In the genomic region with DNA sequence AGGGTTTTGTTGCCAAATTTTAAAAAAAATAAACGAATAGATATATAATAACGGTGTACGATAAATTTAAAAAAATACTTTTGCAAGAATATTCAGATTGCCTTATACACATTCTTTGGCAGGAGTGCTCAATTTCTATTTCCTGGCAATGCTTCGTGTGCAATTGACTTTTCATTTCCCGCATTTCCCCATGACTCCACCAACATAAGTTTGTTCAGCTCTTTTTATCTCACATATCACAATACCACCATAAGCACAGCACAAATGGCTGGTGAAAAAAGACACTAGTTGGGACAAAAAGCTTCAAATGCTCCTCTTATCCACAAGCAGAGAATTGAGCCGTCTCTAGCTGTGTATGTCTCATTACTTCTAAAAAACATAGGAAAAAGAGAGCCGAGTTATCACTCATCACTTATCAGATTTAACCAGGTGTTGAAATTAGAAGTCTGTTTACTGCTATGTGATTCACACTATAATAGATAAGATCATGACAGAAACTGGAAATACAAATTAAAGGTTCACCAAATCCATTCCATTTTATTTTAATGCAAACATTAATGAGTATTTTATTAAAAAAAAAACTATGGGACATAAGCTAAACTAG, we compare ENCODE assay signal across 18 cellular contexts. TPM values are rescaled to one million over a fixed set of nuclear protein-coding genes. Genes with fewer than 3 reads are reported as not detected.
DNase-seq lines count a peak whose midpoint lies in the region; ATAC-seq, FAIRE-seq and TF ChIP-seq lines count a peak whose summit lies in the region.
"Had no signal": no experiment of that assay in that cellular context is flagged by ENCODE, and none has a peak within 500 bp of the region (broad histone marks: within the 10 kb centered on the region; RNA-seq: fewer than 3 reads in every experiment).

No MANE protein-coding gene starts in this region.

- H3K36me3 ChIP-seq in endothelial cell of umbilical vein (ENCODE audit: control insufficient read depth in 2 of 2, extremely low read depth in 1 of 2, insufficient read depth in 2 of 2, low read length in 2 of 2), result no peaks in the 10 kb centered on the region
- H3K36me3 ChIP-seq: left lung, MG63, ovary had no signal

- H3K4me1 Mint-ChIP-seq in activated naive CD4-positive, alpha-beta T cell treated with anti-CD3 and anti-CD28 coated beads, Interleukin-2, amount 50 U/mL, for 24 hours, result peaks cover 32% of the 10 kb centered on the region
- H3K4me1 Mint-ChIP-seq in T-helper 17 cell, result peaks cover 29% of the 10 kb centered on the region
- peaks cover 52% of the 10 kb centered on the region for H3K4me1 Mint-ChIP-seq in stimulated activated effector memory CD8-positive, alpha-beta T cell treated with anti-CD3 and anti-CD28 coated beads, Interleukin-12 subunit alpha, Interleukin-12 subunit beta, amount 100 ng/mL, for 72 hours

- no peak for TF ChIP-seq POLR2A in endothelial cell of umbilical vein (IDR thresholded peaks at IDR 0.05; ENCODE audit: low read depth, low read length)

- no peaks in the 10 kb centered on the region for H4K20me1 ChIP-seq in endothelial cell of umbilical vein (replicated peaks; ENCODE audit: control insufficient read depth, extremely low read depth, insufficient read depth, low read length)

- no peak for ATAC-seq in T-helper 17 cell
- ATAC-seq in stimulated activated effector memory CD8-positive, alpha-beta T cell treated with anti-CD3 and anti-CD28 coated beads, Interleukin-12 subunit alpha, Interleukin-12 subunit beta, amount 100 ng/mL, for 72 hours, result peak; percentile 62
- no peak for ATAC-seq in GM21723 (IDR thresholded peaks at IDR 0.05; ENCODE audit: unreplicated experiment)
- no peak for ATAC-seq in HG02840 (IDR thresholded peaks at IDR 0.05; ENCODE audit: low FRiP score, unreplicated experiment)
- ATAC-seq: Right ventricle myocardium inferior had no signal

- H3K27me3 ChIP-seq in endothelial cell of umbilical vein (ENCODE audit: control insufficient read depth in 2 of 2, insufficient read depth in 2 of 2, low read length in 2 of 2), result no peaks in the 10 kb centered on the region
- H3K27me3 ChIP-seq: left lung, MG63, ovary had no signal

- POLR2A ChIA-PET in endothelial cell of umbilical vein (lab: Charles Lee), result no interaction called here

- H3K9ac ChIP-seq in endothelial cell of umbilical vein (replicated peaks; ENCODE audit: extremely low read depth, insufficient read depth, low read length), result no peak overlapping the region

- dilution Hi-C loops in endothelial cell of umbilical vein (cut with MboI; ENCODE audit: extremely low pct_ligation_motif_present, low sequenced_read_pairs), result no loop called here

- no peak overlapping the region for H3K4me3 ChIP-seq in endothelial cell of umbilical vein (replicated peaks in 1 of 3; ENCODE audit: insufficient read depth in 1 of 3, low read depth in 1 of 3, low read length in 3 of 3)
- H3K4me3 ChIP-seq: left lung, MG63, ovary had no signal

- H3K4me3 Mint-ChIP-seq in activated naive CD4-positive, alpha-beta T cell treated with anti-CD3 and anti-CD28 coated beads, Interleukin-2, amount 50 U/mL, for 24 hours, result no peak overlapping the region
- H3K4me3 Mint-ChIP-seq in T-helper 17 cell, result peak overlapping the region; percentile 50
- H3K4me3 Mint-ChIP-seq in stimulated activated effector memory CD8-positive, alpha-beta T cell treated with anti-CD3 and anti-CD28 coated beads, Interleukin-12 subunit alpha, Interleukin-12 subunit beta, amount 100 ng/mL, for 72 hours, result peak overlapping the region; percentile 53

- intact Hi-C loops in endothelial cell of umbilical vein (cut with micrococcal nuclease), result no loop called here

- H3K9me3 Mint-ChIP-seq in activated naive CD4-positive, alpha-beta T cell treated with anti-CD3 and anti-CD28 coated beads, Interleukin-2, amount 50 U/mL, for 24 hours, result no peaks in the 10 kb centered on the region
- no peaks in the 10 kb centered on the region for H3K9me3 Mint-ChIP-seq in stimulated activated effector memory CD8-positive, alpha-beta T cell treated with anti-CD3 and anti-CD28 coated beads, Interleukin-12 subunit alpha, Interleukin-12 subunit beta, amount 100 ng/mL, for 72 hours

- peak overlapping the region; percentile 3 for H3K27ac ChIP-seq in endothelial cell of umbilical vein (ENCODE audit: insufficient read depth, low read depth, low read length)
- H3K27ac ChIP-seq: ovary had no signal

- H3K27me3 Mint-ChIP-seq in activated naive CD4-positive, alpha-beta T cell treated with anti-CD3 and anti-CD28 coated beads, Interleukin-2, amount 50 U/mL, for 24 hours, result no peaks in the 10 kb centered on the region
- H3K27me3 Mint-ChIP-seq in T-helper 17 cell, result no peaks in the 10 kb centered on the region

- CTCF ChIA-PET in endothelial cell of umbilical vein (lab: Charles Lee), result interaction anchor here (0.8 to 3.2 kb wide), 10 partner anchors 12 to 72 kb away, joined by 3 to 19 read pairs (median 4); no protein-coding TSS in a partner anchor

- peak; percentile 59 for FAIRE-seq in endothelial cell of umbilical vein (lab: Jason Lieb, UNC)

- TF ChIP-seq CTCF in endothelial cell of umbilical vein (IDR thresholded peaks at IDR 0.05; ENCODE audit: extremely low read depth in 1 of 2, insufficient read depth in 1 of 2, low read depth in 1 of 2, low read length in 2 of 2), result no peak

- H3K36me3 Mint-ChIP-seq in activated naive CD4-positive, alpha-beta T cell treated with anti-CD3 and anti-CD28 coated beads, Interleukin-2, amount 50 U/mL, for 24 hours, result no peaks in the 10 kb centered on the region
- H3K36me3 Mint-ChIP-seq in T-helper 17 cell (ENCODE audit: low read depth), result no peaks in the 10 kb centered on the region
- H3K36me3 Mint-ChIP-seq in stimulated activated effector memory CD8-positive, alpha-beta T cell treated with anti-CD3 and anti-CD28 coated beads, Interleukin-12 subunit alpha, Interleukin-12 subunit beta, amount 100 ng/mL, for 72 hours, result peaks cover 5% of the 10 kb centered on the region

- H3K27ac Mint-ChIP-seq in activated naive CD4-positive, alpha-beta T cell treated with anti-CD3 and anti-CD28 coated beads, Interleukin-2, amount 50 U/mL, for 24 hours, result peak overlapping the region; percentile 57
- peak overlapping the region; percentile 45 for H3K27ac Mint-ChIP-seq in T-helper 17 cell
- H3K27ac Mint-ChIP-seq in stimulated activated effector memory CD8-positive, alpha-beta T cell treated with anti-CD3 and anti-CD28 coated beads, Interleukin-12 subunit alpha, Interleukin-12 subunit beta, amount 100 ng/mL, for 72 hours, result peak overlapping the region; percentile 86

- DNase-seq in activated naive CD4-positive, alpha-beta T cell treated with Interleukin-2 at 50 U/mL for 16 hours, result no peak
- DNase-seq in T-helper 17 cell (no peak), endothelial cell of umbilical vein (ENCODE audit: low read depth, low spot score) (peak; percentile 73), HCEC 1CT (no peak)
- no peak for DNase-seq in stimulated activated effector memory CD8-positive, alpha-beta T cell treated with anti-CD3 and anti-CD28 coated beads, Interleukin-12 subunit alpha, Interleukin-12 subunit beta, amount 100 ng/mL, for 72 hours (ENCODE audit: low spot score in 2 of 2)
- DNase-seq: activated CD4-positive, alpha-beta T cell treated with anti-CD3 and anti-CD28 coated beads for 4 hours; anterior cingulate cortex; Calu3; left lung; MG63; NK-92 treated with Interleukin-12 subunit alpha and Interleukin-12 subunit beta, amount 100 ng/mL, for 24 hours; ovary; stimulated activated CD4-positive, alpha-beta T cell treated with anti-CD3 and anti-CD28 coated beads, Interleukin-2, amount 100 ng/mL, for 24 hours had no signal

- H2AFZ ChIP-seq in endothelial cell of umbilical vein (ENCODE audit: low read depth, low read length), result peak overlapping the region; percentile 4

- no peaks in the 10 kb centered on the region for H3K9me3 ChIP-seq in T-helper 17 cell (ENCODE audit: control insufficient read depth, low read length, poor library complexity, severe bottlenecking)
- H3K9me3 ChIP-seq in endothelial cell of umbilical vein (replicated peaks; ENCODE audit: control insufficient read depth, insufficient read depth, low read length), result no peaks in the 10 kb centered on the region
- H3K9me3 ChIP-seq: left lung, MG63, ovary had no signal

- peaks cover 41% of the 10 kb centered on the region for H3K4me1 ChIP-seq in endothelial cell of umbilical vein (ENCODE audit: control insufficient read depth, extremely low read depth, insufficient read depth, low read length)

- peak overlapping the region; percentile 16 for H3K4me2 ChIP-seq in endothelial cell of umbilical vein (ENCODE audit: insufficient read depth, low read length)

- H3K9me1 ChIP-seq in endothelial cell of umbilical vein (replicated peaks; ENCODE audit: control insufficient read depth, extremely low read depth, insufficient read depth, low read length), result no peaks in the 10 kb centered on the region

- no TSS peak for BruUV-seq in endothelial cell of umbilical vein (replicated peaks; lab: Mats Ljungman, UMichigan)

- no peaks in the 10 kb centered on the region for H3K79me2 ChIP-seq in endothelial cell of umbilical vein (ENCODE audit: control insufficient read depth, insufficient read depth, low read length)

TF ChIP-seq in endothelial cell of umbilical vein, 7 proteins besides CTCF, POLR2A, EP300 and RAD21:
- TF ChIP-seq FOS (IDR thresholded peaks at IDR 0.05; ENCODE audit: borderline replicate concordance, insufficient read depth, low read length) (peak; percentile 3), GATA2 (IDR thresholded peaks at IDR 0.05; ENCODE audit: insufficient read depth, insufficient read length, low read depth, low read length) (peak; percentile 58), EZH2 (IDR thresholded peaks at IDR 0.05; ENCODE audit: borderline replicate concordance, low read depth, low read length, severe bottlenecking) (no peak)

RNA-seq across cellular contexts. Expression of a gene that starts 28.9 kb away (rescaled TPM):
- total RNA-seq in T-helper 17 cell (100 to 1,000 TPM; 387 to 736 TPM), endothelial cell of umbilical vein (not detected in 2 replicates)
- not detected in 2 replicates for polyA plus RNA-seq in endothelial cell of umbilical vein
- polyA plus RNA-seq in endothelial cell of umbilical vein (2011; cell fraction: cytosol; rRNA removed), result not detected in 2 replicates
- polyA plus RNA-seq in endothelial cell of umbilical vein (2011; cell fraction: nucleus; rRNA removed), result not detected in 2 replicates
- polyA plus RNA-seq in endothelial cell of umbilical vein (2012), result not detected in 2 replicates
- polyA minus RNA-seq in endothelial cell of umbilical vein, result not detected in 2 replicates
- not detected for polyA minus RNA-seq in endothelial cell of umbilical vein (2011; cell fraction: cytosol; rRNA and poly(A)+ RNA removed)
- not detected in 2 replicates for polyA minus RNA-seq in endothelial cell of umbilical vein (2011; cell fraction: nucleus; rRNA and poly(A)+ RNA removed)
- total RNA-seq: Calu3, chondrocyte had no signal

Comparison
In these comparisons a context has a peak if more than half of its experiments do, and no peak if none do; other contexts are left out.
1. RNA of a gene that starts 28.9 kb away (total RNA-seq): 387 to 736 TPM in T-helper 17 cell; not detected in endothelial cell of umbilical vein; every median in the first group is over 100 times any median in the second.
2. Peak in every context shown above with its lines, with median percentiles within 50 percentile points of each other: H3K27ac Mint-ChIP-seq.